Comparison of ENCODE assay signal across 16 cellular contexts in genomic region chr7:123366991-123367390, GRCh38.
"Had no signal": no experiment of that assay in that cellular context is flagged by ENCODE, and none has a peak within 500 bp of the region (broad histone marks: within the 10 kb centered on the region; RNA-seq: fewer than 3 reads in every experiment).

No MANE protein-coding gene starts in this region.

- DNase-seq: activated CD4-positive, alpha-beta T cell treated with anti-CD3 and anti-CD28 coated beads for 4 hours; activated CD4-positive, alpha-beta T cell treated with anti-CD3 and anti-CD28 coated beads, Interleukin-2, amount 50 U/mL, for 4 hours; activated CD4-positive, CD25-positive, alpha-beta regulatory T cell; activated CD8-positive, alpha-beta memory T cell treated with anti-CD3 and anti-CD28 coated beads for 24 hours; activated effector memory CD4-positive, alpha-beta T cell treated with anti-CD3 and anti-CD28 coated beads, Interleukin-2, amount 50 U/mL, for 16 hours; activated naive CD4-positive, alpha-beta T cell treated with anti-CD3 and anti-CD28 coated beads, Interleukin-2, amount 10 ng/mL, durations not matched to agents 7 days and 5 days; activated naive CD8-positive, alpha-beta T cell treated with anti-CD3 and anti-CD28 coated beads, Interleukin-2, amount 10 ng/mL, durations not matched to agents 7 days and 5 days; activated T-cell treated with anti-CD3 and anti-CD28 coated beads, Interleukin-2, amount 50 U/mL, for 1 hour; cortex of kidney; foreskin fibroblast; head of caudate nucleus; hippocampal formation; naive B cell; ovary; stimulated activated CD4-positive, alpha-beta T cell treated with anti-CD3 and anti-CD28 coated beads, Interleukin-2, amount 100 ng/mL, for 48 hours; stimulated activated naive CD4-positive, alpha-beta T cell treated with Interleukin-2 at 50 U/mL for 16 hours had no signal
